1 cellular context compared by ENCODE assay signal in the genomic region with DNA sequence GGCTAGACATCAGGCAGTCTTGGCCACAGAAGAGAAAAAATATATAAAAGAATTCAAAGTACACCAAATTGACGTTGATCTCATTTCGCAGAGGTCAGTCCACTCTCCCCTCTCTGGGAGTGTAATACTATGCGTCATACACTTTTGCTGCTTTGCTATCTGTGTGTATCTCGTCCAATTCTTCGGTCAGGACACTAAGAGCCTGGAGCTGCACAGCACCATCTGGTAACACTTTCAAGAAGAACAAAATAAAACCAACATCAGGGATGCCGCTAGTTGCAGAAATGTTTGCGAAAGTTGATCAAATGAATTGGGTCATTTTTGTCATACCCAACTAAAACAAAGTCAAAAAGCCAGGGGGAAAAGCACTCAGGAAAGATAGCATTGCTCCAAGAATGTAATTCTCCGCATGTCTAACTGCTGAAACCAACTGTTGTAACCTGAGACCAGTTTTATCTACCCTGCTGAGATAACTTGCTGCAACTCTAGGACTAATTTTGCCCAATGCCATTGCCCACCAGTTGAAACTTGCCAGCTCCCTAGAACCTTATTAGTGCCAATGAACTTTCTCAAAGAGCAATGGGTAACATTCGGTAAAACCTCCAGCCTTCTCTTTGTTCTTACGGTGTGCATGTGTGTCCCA.
TF ChIP-seq lines count a peak whose summit lies in the region.

No MANE protein-coding gene starts in this region.

TF ChIP-seq in GM23338, 12 proteins besides CTCF, POLR2A, EP300 and RAD21 (continued from another document):
- TF ChIP-seq, protein P1, sequence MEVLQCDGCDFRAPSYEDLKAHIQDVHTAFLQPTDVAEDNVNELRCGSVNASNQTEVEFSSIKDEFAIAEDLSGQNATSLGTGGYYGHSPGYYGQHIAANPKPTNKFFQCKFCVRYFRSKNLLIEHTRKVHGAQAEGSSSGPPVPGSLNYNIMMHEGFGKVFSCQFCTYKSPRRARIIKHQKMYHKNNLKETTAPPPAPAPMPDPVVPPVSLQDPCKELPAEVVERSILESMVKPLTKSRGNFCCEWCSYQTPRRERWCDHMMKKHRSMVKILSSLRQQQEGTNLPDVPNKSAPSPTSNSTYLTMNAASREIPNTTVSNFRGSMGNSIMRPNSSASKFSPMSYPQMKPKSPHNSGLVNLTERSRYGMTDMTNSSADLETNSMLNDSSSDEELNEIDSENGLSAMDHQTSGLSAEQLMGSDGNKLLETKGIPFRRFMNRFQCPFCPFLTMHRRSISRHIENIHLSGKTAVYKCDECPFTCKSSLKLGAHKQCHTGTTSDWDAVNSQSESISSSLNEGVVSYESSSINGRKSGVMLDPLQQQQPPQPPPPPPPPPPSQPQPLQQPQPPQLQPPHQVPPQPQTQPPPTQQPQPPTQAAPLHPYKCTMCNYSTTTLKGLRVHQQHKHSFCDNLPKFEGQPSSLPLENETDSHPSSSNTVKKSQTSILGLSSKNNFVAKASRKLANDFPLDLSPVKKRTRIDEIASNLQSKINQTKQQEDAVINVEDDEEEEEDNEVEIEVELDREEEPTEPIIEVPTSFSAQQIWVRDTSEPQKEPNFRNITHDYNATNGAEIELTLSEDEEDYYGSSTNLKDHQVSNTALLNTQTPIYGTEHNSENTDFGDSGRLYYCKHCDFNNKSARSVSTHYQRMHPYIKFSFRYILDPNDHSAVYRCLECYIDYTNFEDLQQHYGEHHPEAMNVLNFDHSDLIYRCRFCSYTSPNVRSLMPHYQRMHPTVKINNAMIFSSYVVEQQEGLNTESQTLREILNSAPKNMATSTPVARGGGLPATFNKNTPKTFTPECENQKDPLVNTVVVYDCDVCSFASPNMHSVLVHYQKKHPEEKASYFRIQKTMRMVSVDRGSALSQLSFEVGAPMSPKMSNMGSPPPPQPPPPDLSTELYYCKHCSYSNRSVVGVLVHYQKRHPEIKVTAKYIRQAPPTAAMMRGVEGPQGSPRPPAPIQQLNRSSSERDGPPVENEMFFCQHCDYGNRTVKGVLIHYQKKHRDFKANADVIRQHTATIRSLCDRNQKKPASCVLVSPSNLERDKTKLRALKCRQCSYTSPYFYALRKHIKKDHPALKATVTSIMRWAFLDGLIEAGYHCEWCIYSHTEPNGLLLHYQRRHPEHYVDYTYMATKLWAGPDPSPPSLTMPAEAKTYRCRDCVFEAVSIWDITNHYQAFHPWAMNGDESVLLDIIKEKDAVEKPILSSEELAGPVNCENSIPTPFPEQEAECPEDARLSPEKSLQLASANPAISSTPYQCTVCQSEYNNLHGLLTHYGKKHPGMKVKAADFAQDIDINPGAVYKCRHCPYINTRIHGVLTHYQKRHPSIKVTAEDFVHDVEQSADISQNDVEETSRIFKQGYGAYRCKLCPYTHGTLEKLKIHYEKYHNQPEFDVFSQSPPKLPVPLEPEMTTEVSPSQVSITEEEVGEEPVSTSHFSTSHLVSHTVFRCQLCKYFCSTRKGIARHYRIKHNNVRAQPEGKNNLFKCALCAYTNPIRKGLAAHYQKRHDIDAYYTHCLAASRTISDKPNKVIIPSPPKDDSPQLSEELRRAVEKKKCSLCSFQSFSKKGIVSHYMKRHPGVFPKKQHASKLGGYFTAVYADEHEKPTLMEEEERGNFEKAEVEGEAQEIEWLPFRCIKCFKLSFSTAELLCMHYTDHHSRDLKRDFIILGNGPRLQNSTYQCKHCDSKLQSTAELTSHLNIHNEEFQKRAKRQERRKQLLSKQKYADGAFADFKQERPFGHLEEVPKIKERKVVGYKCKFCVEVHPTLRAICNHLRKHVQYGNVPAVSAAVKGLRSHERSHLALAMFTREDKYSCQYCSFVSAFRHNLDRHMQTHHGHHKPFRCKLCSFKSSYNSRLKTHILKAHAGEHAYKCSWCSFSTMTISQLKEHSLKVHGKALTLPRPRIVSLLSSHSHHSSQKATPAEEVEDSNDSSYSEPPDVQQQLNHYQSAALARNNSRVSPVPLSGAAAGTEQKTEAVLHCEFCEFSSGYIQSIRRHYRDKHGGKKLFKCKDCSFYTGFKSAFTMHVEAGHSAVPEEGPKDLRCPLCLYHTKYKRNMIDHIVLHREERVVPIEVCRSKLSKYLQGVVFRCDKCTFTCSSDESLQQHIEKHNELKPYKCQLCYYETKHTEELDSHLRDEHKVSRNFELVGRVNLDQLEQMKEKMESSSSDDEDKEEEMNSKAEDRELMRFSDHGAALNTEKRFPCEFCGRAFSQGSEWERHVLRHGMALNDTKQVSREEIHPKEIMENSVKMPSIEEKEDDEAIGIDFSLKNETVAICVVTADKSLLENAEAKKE (CRISPR knock-in tag; IDR thresholded peaks at IDR 0.05), result no peak
- TF ChIP-seq JUNB (IDR thresholded peaks at IDR 0.05; ENCODE audit: unreplicated experiment) (no peak), STAT1 (IDR thresholded peaks at IDR 0.05; ENCODE audit: unreplicated experiment) (no peak), NANOG (IDR thresholded peaks at IDR 0.05; ENCODE audit: borderline replicate concordance) (no peak), EZH2 (IDR thresholded peaks at IDR 0.05; ENCODE audit: low read depth, unreplicated experiment) (no peak), POLR2AphosphoS5 (IDR thresholded peaks at IDR 0.05; ENCODE audit: low read depth) (no peak), ZNF114 (CRISPR knock-in tag; IDR thresholded peaks at IDR 0.05) (no peak), EZH2phosphoT487 (IDR thresholded peaks at IDR 0.05; ENCODE audit: unreplicated experiment) (no peak)
- TF ChIP-seq, protein P2, sequence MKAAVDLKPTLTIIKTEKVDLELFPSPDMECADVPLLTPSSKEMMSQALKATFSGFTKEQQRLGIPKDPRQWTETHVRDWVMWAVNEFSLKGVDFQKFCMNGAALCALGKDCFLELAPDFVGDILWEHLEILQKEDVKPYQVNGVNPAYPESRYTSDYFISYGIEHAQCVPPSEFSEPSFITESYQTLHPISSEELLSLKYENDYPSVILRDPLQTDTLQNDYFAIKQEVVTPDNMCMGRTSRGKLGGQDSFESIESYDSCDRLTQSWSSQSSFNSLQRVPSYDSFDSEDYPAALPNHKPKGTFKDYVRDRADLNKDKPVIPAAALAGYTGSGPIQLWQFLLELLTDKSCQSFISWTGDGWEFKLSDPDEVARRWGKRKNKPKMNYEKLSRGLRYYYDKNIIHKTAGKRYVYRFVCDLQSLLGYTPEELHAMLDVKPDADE (IDR thresholded peaks at IDR 0.05), result no peak
- TF ChIP-seq, protein P3, sequence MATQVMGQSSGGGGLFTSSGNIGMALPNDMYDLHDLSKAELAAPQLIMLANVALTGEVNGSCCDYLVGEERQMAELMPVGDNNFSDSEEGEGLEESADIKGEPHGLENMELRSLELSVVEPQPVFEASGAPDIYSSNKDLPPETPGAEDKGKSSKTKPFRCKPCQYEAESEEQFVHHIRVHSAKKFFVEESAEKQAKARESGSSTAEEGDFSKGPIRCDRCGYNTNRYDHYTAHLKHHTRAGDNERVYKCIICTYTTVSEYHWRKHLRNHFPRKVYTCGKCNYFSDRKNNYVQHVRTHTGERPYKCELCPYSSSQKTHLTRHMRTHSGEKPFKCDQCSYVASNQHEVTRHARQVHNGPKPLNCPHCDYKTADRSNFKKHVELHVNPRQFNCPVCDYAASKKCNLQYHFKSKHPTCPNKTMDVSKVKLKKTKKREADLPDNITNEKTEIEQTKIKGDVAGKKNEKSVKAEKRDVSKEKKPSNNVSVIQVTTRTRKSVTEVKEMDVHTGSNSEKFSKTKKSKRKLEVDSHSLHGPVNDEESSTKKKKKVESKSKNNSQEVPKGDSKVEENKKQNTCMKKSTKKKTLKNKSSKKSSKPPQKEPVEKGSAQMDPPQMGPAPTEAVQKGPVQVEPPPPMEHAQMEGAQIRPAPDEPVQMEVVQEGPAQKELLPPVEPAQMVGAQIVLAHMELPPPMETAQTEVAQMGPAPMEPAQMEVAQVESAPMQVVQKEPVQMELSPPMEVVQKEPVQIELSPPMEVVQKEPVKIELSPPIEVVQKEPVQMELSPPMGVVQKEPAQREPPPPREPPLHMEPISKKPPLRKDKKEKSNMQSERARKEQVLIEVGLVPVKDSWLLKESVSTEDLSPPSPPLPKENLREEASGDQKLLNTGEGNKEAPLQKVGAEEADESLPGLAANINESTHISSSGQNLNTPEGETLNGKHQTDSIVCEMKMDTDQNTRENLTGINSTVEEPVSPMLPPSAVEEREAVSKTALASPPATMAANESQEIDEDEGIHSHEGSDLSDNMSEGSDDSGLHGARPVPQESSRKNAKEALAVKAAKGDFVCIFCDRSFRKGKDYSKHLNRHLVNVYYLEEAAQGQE (IDR thresholded peaks at IDR 0.05; ENCODE audit: unreplicated experiment), result no peak
